In the genomic region with DNA sequence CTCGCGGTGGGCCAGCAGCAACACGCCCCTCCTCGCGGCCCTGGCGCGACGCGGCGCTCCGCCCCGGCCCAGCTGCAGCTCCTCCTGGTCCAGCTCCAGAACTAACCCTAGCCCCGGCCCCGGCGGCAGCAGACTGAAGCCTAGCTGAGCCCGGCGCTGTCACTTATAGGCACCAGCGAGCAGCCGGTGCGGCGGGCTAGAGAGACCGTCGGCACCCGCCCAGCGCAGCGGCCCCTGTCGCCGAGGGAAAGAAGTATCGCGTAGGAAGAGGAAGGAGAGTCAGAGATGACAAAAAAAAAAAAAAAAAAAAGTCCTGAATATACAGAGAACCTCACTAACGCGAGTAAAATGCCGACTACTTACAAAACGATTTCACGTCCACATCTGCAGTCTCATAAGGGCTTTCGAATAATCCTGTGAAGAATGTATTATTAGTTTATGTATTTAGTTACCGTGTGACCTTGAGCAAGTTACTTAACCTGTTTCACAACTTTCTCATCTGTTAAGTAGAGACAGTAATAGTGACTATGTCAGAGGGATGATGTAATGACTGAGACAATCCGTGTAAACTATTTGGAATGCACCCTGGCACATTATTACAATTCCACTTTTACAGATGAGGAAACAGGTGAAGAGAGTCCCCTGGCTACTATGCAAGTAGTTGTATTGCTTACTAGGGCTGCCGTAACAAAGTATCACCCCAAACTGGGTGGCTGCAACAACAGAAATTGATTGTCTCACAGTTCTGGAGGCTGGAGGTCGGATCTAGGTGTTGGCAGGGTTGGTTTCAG, we compare ENCODE assay signal across 1 cellular context.
TF ChIP-seq lines count a peak whose summit lies in the region.

A gene (minus strand): TSS at position 135 of the 791 bp plus-strand sequence. CDS start 791 bp downstream, outside the sequence.

TF ChIP-seq in HepG2, 621 proteins besides CTCF, POLR2A, EP300 and RAD21 (continued from another document and continues in another):
- TF ChIP-seq, protein P1, sequence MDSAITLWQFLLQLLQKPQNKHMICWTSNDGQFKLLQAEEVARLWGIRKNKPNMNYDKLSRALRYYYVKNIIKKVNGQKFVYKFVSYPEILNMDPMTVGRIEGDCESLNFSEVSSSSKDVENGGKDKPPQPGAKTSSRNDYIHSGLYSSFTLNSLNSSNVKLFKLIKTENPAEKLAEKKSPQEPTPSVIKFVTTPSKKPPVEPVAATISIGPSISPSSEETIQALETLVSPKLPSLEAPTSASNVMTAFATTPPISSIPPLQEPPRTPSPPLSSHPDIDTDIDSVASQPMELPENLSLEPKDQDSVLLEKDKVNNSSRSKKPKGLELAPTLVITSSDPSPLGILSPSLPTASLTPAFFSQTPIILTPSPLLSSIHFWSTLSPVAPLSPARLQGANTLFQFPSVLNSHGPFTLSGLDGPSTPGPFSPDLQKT (CRISPR knock-in tag; IDR thresholded peaks at IDR 0.05; ENCODE audit: borderline replicate concordance) = no peak
- TF ChIP-seq HNRNPLL (IDR thresholded peaks at IDR 0.05; ENCODE audit: low read depth, low read length, poor library complexity, severe bottlenecking) (peak; percentile 68), MXD4 (CRISPR knock-in tag; IDR thresholded peaks at IDR 0.05) (peak; percentile 86), ZSCAN30 (CRISPR knock-in tag; IDR thresholded peaks at IDR 0.05) (no peak), ZBTB42 (CRISPR knock-in tag; IDR thresholded peaks at IDR 0.05) (no peak; the same call in 1 of the 2 replicates), ZNF652 (CRISPR knock-in tag; IDR thresholded peaks at IDR 0.05; ENCODE audit: borderline replicate concordance, low read depth) (no peak), ZNF207 (IDR thresholded peaks at IDR 0.05; ENCODE audit: borderline replicate concordance) (no peak), SYNCRIP (IDR thresholded peaks at IDR 0.05; ENCODE audit: insufficient read depth, low read depth, low read length) (no peak), SMARCC2 (IDR thresholded peaks at IDR 0.05) (0 out of 2 replicates have a peak, but pooled peaks have one; percentile 16), TGIF2 (CRISPR knock-in tag; IDR thresholded peaks at IDR 0.05) (0 out of 2 replicates have a peak, but pooled peaks have one; percentile 64), PITX1 (CRISPR knock-in tag; IDR thresholded peaks at IDR 0.05) (peak; percentile 73), ZNF350 (CRISPR knock-in tag; IDR thresholded peaks at IDR 0.05; ENCODE audit: borderline replicate concordance, low read depth) (peak; percentile 85; the same call in 1 of the 2 replicates), NFIC (IDR thresholded peaks at IDR 0.05; ENCODE audit: low read length) (no peak), NBN (conservative IDR thresholded peaks at IDR 0.05) (no peak), ZNF343 (CRISPR knock-in tag; IDR thresholded peaks at IDR 0.05) (peak; percentile 92; the same call in 1 of the 2 replicates), TSC22D2 (CRISPR knock-in tag; IDR thresholded peaks at IDR 0.05; ENCODE audit: borderline replicate concordance) (peak; percentile 97), SRY (CRISPR knock-in tag; IDR thresholded peaks at IDR 0.05) (peak; percentile 97; the same call in 1 of the 2 replicates), SAP130 (CRISPR knock-in tag; IDR thresholded peaks at IDR 0.05; ENCODE audit: low read depth) (peak; percentile 86), ELF1 (CRISPR knock-in tag; IDR thresholded peaks at IDR 0.05) (peak; percentile 71), WIZ (CRISPR knock-in tag; IDR thresholded peaks at IDR 0.05) (no peak), MED13 (CRISPR knock-in tag; IDR thresholded peaks at IDR 0.05) (peak; percentile 76), SNAI1 (CRISPR knock-in tag; IDR thresholded peaks at IDR 0.05; ENCODE audit: borderline replicate concordance) (0 out of 2 replicates have a peak, but pooled peaks have one; percentile 94), RFX3 (CRISPR knock-in tag; IDR thresholded peaks at IDR 0.05) (no peak), ZNF101 (CRISPR knock-in tag; IDR thresholded peaks at IDR 0.05; ENCODE audit: borderline replicate concordance, low read depth) (no peak), KAT7 (CRISPR knock-in tag; IDR thresholded peaks at IDR 0.05; ENCODE audit: borderline replicate concordance) (no peak), SP5 (CRISPR knock-in tag; IDR thresholded peaks at IDR 0.05; ENCODE audit: borderline replicate concordance, low read depth) (peak; percentile 25; the same call in 1 of the 2 replicates), SRSF1 (optimal IDR thresholded peaks at IDR 0.05; ENCODE audit: low read depth, low read length) (no peak), HOXA7 (CRISPR knock-in tag; IDR thresholded peaks at IDR 0.05) (no peak), ZMYM2 (CRISPR knock-in tag; IDR thresholded peaks at IDR 0.05) (0 out of 2 replicates have a peak, but pooled peaks have one; percentile 15)
- TF ChIP-seq, protein P2, sequence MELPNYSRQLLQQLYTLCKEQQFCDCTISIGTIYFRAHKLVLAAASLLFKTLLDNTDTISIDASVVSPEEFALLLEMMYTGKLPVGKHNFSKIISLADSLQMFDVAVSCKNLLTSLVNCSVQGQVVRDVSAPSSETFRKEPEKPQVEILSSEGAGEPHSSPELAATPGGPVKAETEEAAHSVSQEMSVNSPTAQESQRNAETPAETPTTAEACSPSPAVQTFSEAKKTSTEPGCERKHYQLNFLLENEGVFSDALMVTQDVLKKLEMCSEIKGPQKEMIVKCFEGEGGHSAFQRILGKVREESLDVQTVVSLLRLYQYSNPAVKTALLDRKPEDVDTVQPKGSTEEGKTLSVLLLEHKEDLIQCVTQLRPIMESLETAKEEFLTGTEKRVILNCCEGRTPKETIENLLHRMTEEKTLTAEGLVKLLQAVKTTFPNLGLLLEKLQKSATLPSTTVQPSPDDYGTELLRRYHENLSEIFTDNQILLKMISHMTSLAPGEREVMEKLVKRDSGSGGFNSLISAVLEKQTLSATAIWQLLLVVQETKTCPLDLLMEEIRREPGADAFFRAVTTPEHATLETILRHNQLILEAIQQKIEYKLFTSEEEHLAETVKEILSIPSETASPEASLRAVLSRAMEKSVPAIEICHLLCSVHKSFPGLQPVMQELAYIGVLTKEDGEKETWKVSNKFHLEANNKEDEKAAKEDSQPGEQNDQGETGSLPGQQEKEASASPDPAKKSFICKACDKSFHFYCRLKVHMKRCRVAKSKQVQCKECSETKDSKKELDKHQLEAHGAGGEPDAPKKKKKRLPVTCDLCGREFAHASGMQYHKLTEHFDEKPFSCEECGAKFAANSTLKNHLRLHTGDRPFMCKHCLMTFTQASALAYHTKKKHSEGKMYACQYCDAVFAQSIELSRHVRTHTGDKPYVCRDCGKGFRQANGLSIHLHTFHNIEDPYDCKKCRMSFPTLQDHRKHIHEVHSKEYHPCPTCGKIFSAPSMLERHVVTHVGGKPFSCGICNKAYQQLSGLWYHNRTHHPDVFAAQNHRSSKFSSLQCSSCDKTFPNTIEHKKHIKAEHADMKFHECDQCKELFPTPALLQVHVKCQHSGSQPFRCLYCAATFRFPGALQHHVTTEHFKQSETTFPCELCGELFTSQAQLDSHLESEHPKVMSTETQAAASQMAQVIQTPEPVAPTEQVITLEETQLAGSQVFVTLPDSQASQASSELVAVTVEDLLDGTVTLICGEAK (IDR thresholded peaks at IDR 0.05) = no peak
- TF ChIP-seq, protein P2 (CRISPR knock-in tag; IDR thresholded peaks at IDR 0.05) = peak; percentile 78; the same call in 1 of the 2 replicates
- TF ChIP-seq, protein P3, sequence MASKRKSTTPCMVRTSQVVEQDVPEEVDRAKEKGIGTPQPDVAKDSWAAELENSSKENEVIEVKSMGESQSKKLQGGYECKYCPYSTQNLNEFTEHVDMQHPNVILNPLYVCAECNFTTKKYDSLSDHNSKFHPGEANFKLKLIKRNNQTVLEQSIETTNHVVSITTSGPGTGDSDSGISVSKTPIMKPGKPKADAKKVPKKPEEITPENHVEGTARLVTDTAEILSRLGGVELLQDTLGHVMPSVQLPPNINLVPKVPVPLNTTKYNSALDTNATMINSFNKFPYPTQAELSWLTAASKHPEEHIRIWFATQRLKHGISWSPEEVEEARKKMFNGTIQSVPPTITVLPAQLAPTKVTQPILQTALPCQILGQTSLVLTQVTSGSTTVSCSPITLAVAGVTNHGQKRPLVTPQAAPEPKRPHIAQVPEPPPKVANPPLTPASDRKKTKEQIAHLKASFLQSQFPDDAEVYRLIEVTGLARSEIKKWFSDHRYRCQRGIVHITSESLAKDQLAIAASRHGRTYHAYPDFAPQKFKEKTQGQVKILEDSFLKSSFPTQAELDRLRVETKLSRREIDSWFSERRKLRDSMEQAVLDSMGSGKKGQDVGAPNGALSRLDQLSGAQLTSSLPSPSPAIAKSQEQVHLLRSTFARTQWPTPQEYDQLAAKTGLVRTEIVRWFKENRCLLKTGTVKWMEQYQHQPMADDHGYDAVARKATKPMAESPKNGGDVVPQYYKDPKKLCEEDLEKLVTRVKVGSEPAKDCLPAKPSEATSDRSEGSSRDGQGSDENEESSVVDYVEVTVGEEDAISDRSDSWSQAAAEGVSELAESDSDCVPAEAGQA (IDR thresholded peaks at IDR 0.05; ENCODE audit: low read depth) = no peak; the same call in 1 of the 2 replicates
- TF ChIP-seq, protein P3 (CRISPR knock-in tag; IDR thresholded peaks at IDR 0.05; ENCODE audit: borderline replicate concordance) = peak; percentile 89
- TF ChIP-seq, protein P4, sequence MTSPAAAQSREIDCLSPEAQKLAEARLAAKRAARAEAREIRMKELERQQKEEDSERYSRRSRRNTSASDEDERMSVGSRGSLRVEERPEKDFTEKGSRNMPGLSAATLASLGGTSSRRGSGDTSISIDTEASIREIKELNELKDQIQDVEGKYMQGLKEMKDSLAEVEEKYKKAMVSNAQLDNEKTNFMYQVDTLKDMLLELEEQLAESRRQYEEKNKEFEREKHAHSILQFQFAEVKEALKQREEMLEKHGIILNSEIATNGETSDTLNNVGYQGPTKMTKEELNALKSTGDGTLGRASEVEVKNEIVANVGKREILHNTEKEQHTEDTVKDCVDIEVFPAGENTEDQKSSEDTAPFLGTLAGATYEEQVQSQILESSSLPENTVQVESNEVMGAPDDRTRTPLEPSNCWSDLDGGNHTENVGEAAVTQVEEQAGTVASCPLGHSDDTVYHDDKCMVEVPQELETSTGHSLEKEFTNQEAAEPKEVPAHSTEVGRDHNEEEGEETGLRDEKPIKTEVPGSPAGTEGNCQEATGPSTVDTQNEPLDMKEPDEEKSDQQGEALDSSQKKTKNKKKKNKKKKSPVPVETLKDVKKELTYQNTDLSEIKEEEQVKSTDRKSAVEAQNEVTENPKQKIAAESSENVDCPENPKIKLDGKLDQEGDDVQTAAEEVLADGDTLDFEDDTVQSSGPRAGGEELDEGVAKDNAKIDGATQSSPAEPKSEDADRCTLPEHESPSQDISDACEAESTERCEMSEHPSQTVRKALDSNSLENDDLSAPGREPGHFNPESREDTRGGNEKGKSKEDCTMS (CRISPR knock-in tag; conservative IDR thresholded peaks at IDR 0.05) = no peak
- TF ChIP-seq, protein P5, sequence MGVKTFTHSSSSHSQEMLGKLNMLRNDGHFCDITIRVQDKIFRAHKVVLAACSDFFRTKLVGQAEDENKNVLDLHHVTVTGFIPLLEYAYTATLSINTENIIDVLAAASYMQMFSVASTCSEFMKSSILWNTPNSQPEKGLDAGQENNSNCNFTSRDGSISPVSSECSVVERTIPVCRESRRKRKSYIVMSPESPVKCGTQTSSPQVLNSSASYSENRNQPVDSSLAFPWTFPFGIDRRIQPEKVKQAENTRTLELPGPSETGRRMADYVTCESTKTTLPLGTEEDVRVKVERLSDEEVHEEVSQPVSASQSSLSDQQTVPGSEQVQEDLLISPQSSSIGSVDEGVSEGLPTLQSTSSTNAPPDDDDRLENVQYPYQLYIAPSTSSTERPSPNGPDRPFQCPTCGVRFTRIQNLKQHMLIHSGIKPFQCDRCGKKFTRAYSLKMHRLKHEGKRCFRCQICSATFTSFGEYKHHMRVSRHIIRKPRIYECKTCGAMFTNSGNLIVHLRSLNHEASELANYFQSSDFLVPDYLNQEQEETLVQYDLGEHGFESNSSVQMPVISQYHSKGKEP (CRISPR knock-in tag; IDR thresholded peaks at IDR 0.05) = peak; percentile 59; the same call in 1 of the 2 replicates
